In genomic region chr2:173957517-173957916, GRCh38 we compare ENCODE assay signal across 2 cellular contexts.
TF ChIP-seq lines count a peak whose summit lies in the region.

No MANE protein-coding gene starts in this region.

TF ChIP-seq in WTC11, 78 proteins besides CTCF, POLR2A, EP300 and RAD21:
- no peak for TF ChIP-seq ATF2 (CRISPR knock-in tag; IDR thresholded peaks at IDR 0.05; ENCODE audit: borderline replicate concordance, low read depth)
- TF ChIP-seq E2F5 (CRISPR knock-in tag; IDR thresholded peaks at IDR 0.05): no peak
- TF ChIP-seq TEAD4 (CRISPR knock-in tag; IDR thresholded peaks at IDR 0.05): no peak
- TF ChIP-seq GRHL2 (CRISPR knock-in tag; IDR thresholded peaks at IDR 0.05; ENCODE audit: insufficient replicate concordance, severe bottlenecking): no peak

TF ChIP-seq in HepG2, 621 proteins besides CTCF, POLR2A, EP300 and RAD21:
- TF ChIP-seq ZNF260 (CRISPR knock-in tag; IDR thresholded peaks at IDR 0.05; ENCODE audit: borderline replicate concordance, low read depth) (no peak), HDAC6 (IDR thresholded peaks at IDR 0.05; ENCODE audit: low read depth, low read length) (no peak), ZNF441 (CRISPR knock-in tag; IDR thresholded peaks at IDR 0.05; ENCODE audit: borderline replicate concordance) (no peak)
